In genomic region chr1:203267912-203268311, GRCh38 we compare ENCODE assay signal across 11 cellular contexts. TPM values are rescaled to one million over a fixed set of nuclear protein-coding genes. Genes with fewer than 3 reads are reported as not detected.
DNase-seq lines count a peak whose midpoint lies in the region; ATAC-seq and TF ChIP-seq lines count a peak whose summit lies in the region.
"Had no signal": no experiment of that assay in that cellular context is flagged by ENCODE, and none has a peak within 500 bp of the region (broad histone marks: within the 10 kb centered on the region; RNA-seq: fewer than 3 reads in every experiment).

No MANE protein-coding gene starts in this region.

- peak overlapping the region; percentile 85 for H3K4me3 Mint-ChIP-seq in activated naive CD8-positive, alpha-beta T cell treated with anti-CD3 and anti-CD28 coated beads, Interleukin-2, amount 10 ng/mL, durations not matched to agents 7 days and 5 days

- DNase-seq in SK-N-SH (no peak), stomach (no peak), SW 1271 (lab: John Stamatoyannopoulos, UW) (no peak), A172 (ENCODE audit: low spot score) (no peak), LoVo (ENCODE audit: low spot score) (no peak)
- no peak for DNase-seq in activated naive CD8-positive, alpha-beta T cell treated with anti-CD3 and anti-CD28 coated beads, Interleukin-2, amount 10 ng/mL, durations not matched to agents 7 days and 5 days

- no peak overlapping the region for H3K4me2 ChIP-seq in SK-N-SH

- no peak overlapping the region for H3K9ac ChIP-seq in SK-N-SH

- peaks cover 18% of the 10 kb centered on the region for H3K4me1 Mint-ChIP-seq in activated naive CD8-positive, alpha-beta T cell treated with anti-CD3 and anti-CD28 coated beads, Interleukin-2, amount 10 ng/mL, durations not matched to agents 7 days and 5 days

- TF ChIP-seq POLR2A in stomach (IDR thresholded peaks at IDR 0.05) = no peak

- TF ChIP-seq RAD21 in SK-N-SH (IDR thresholded peaks at IDR 0.05; ENCODE audit: low read length) = no peak

- H3K27ac Mint-ChIP-seq in activated naive CD8-positive, alpha-beta T cell treated with anti-CD3 and anti-CD28 coated beads, Interleukin-2, amount 10 ng/mL, durations not matched to agents 7 days and 5 days = peak overlapping the region; percentile 61

- H3K9me3 ChIP-seq in SK-N-SH = no peaks in the 10 kb centered on the region
- no peaks in the 10 kb centered on the region for H3K9me3 ChIP-seq in iPS-18c (ENCODE audit: control insufficient read depth, insufficient read depth, low read length)
- H3K9me3 ChIP-seq in stomach = no peaks in the 10 kb centered on the region

- no peak overlapping the region for H3K27ac ChIP-seq in SK-N-SH (ENCODE audit: low read depth in 2 of 2, low read length in 1 of 2)
- peak overlapping the region; percentile 60 to 87 (median 78) for H3K27ac ChIP-seq in stomach
- H3K27ac ChIP-seq: 22Rv1 had no signal

- no peak for TF ChIP-seq EP300 in SK-N-SH (IDR thresholded peaks at IDR 0.05; ENCODE audit: borderline replicate concordance in 1 of 2, low read depth in 1 of 2, low read length in 1 of 2)
- TF ChIP-seq EP300 in stomach (IDR thresholded peaks at IDR 0.05) = no peak

- H3K36me3 ChIP-seq in SK-N-SH (replicated peaks in 1 of 2; ENCODE audit: control insufficient read depth in 1 of 2, insufficient read depth in 2 of 2, low read length in 1 of 2) = no peaks in the 10 kb centered on the region
- no peaks in the 10 kb centered on the region for H3K36me3 ChIP-seq in stomach

- no peak for ATAC-seq in SK-N-SH treated with all-trans-retinoic acid at 6 μM for 48 hours
- ATAC-seq in activated naive CD8-positive, alpha-beta T cell treated with anti-CD3 and anti-CD28 coated beads, Interleukin-2, amount 10 ng/mL, durations not matched to agents 7 days and 5 days (ENCODE audit: low read depth) = no peak

- intact Hi-C loops in stomach (cut with DNase I; ENCODE audit: low total_unique reads) = loop anchor here (5.0 kb wide), 1 partner anchor 219 kb away; no protein-coding TSS in a partner anchor

- no peaks in the 10 kb centered on the region for H4K20me1 ChIP-seq in SK-N-SH (ENCODE audit: insufficient read depth)

- peak overlapping the region; percentile 96 for H2AFZ ChIP-seq in SK-N-SH (ENCODE audit: low read depth)

- no peaks in the 10 kb centered on the region for H3K9me2 ChIP-seq in SK-N-SH

- no peaks in the 10 kb centered on the region for H3K27me3 ChIP-seq in SK-N-SH (ENCODE audit: insufficient read depth)
- H3K27me3 ChIP-seq in stomach = no peaks in the 10 kb centered on the region

- no peaks in the 10 kb centered on the region for H3K79me2 ChIP-seq in SK-N-SH (ENCODE audit: insufficient read depth)

- H3K4me3 ChIP-seq in SK-N-SH (ENCODE audit: low read depth in 2 of 2, low read length in 1 of 2) (peak overlapping the region in 1 of 2 experiments; percentile 65; a peak in 1 of 4 replicates), iPS-18c (ENCODE audit: insufficient read depth, low read depth, low read length) (peak overlapping the region; percentile 65), stomach (peak overlapping the region; percentile 44 to 55 (median 50))

- H3K36me3 Mint-ChIP-seq in activated naive CD8-positive, alpha-beta T cell treated with anti-CD3 and anti-CD28 coated beads, Interleukin-2, amount 10 ng/mL, durations not matched to agents 7 days and 5 days = no peaks in the 10 kb centered on the region

- no peaks in the 10 kb centered on the region for H3F3A ChIP-seq in SK-N-SH (replicated peaks; ENCODE audit: insufficient read depth)

- H3K27me3 Mint-ChIP-seq in activated naive CD8-positive, alpha-beta T cell treated with anti-CD3 and anti-CD28 coated beads, Interleukin-2, amount 10 ng/mL, durations not matched to agents 7 days and 5 days = peaks cover 3% of the 10 kb centered on the region

- H3K4me1 ChIP-seq in SK-N-SH (ENCODE audit: control insufficient read depth in 1 of 2, insufficient read depth in 2 of 2, low read depth in 1 of 2, low read length in 1 of 2) (peaks cover 0 to 17% of the 10 kb centered on the region in 2 experiments; a peak in 1 of 4 replicates), stomach (peaks cover 0 to 28% (median 15%) of the 10 kb centered on the region in 4 donors)

- WGBS in SK-N-SH (ENCODE audit: low lambda C conversion rate) = 90% methylated on average over 15 of the region's 15 CpGs
- WGBS in stomach, 5 donors = 52 to 63% (median 59%) methylated on average over 15 of the region's 15 CpGs

- CTCF ChIA-PET in SK-N-SH (lab: Yijun Ruan, JAX) = interaction anchor here (0.6 to 31.2 kb wide), 103 partner anchors 10 to 658 kb away, joined by 3 to 817 read pairs (median 6); partner anchors contain the start of genes ADORA1, ATP2B4, BTG2 and FMOD

- POLR2A ChIA-PET in SK-N-SH (lab: Yijun Ruan, JAX) = no interaction called here
- POLR2A ChIA-PET in activated naive CD8-positive, alpha-beta T cell treated with anti-CD3 and anti-CD28 coated beads, Interleukin-2, amount 10 ng/mL, durations not matched to agents 7 days and 5 days (lab: Charles Lee) = interaction anchor here (0.9 to 2.0 kb wide), 10 partner anchors 9 to 220 kb away, joined by 3 to 12 read pairs (median 4); partner anchors contain the start of gene BTG2

- H3K9me3 Mint-ChIP-seq in activated naive CD8-positive, alpha-beta T cell treated with anti-CD3 and anti-CD28 coated beads, Interleukin-2, amount 10 ng/mL, durations not matched to agents 7 days and 5 days = no peaks in the 10 kb centered on the region

- TF ChIP-seq CTCF in SK-N-SH (IDR thresholded peaks at IDR 0.05) (no peak), stomach (IDR thresholded peaks at IDR 0.05) (no peak)

TF ChIP-seq in SK-N-SH, 30 proteins besides CTCF, POLR2A, EP300 and RAD21 (continues in another document):
- no peak for TF ChIP-seq RFX5 (IDR thresholded peaks at IDR 0.05; ENCODE audit: low read length)
- no peak for TF ChIP-seq GABPA (IDR thresholded peaks at IDR 0.05; ENCODE audit: low read depth)
- TF ChIP-seq NRF1 (IDR thresholded peaks at IDR 0.05; ENCODE audit: low read depth, low read length) = no peak
- no peak for TF ChIP-seq POLR2AphosphoS5 (IDR thresholded peaks at IDR 0.05; ENCODE audit: low read depth, low read length)
- no peak for TF ChIP-seq FOXM1 (IDR thresholded peaks at IDR 0.05; ENCODE audit: low read depth)
- no peak for TF ChIP-seq EZH2phosphoT487 (IDR thresholded peaks at IDR 0.05; ENCODE audit: borderline replicate concordance, low read depth)
- TF ChIP-seq ZBTB33 (IDR thresholded peaks at IDR 0.05; ENCODE audit: borderline replicate concordance, low read depth) = no peak

TF ChIP-seq in SK-N-SH treated with all-trans-retinoic acid at 6 μM for 48 hours, 23 proteins besides CTCF, POLR2A, EP300 and RAD21:
- TF ChIP-seq POU6F1 (CRISPR knock-in tag; IDR thresholded peaks at IDR 0.05; ENCODE audit: borderline replicate concordance, low read depth) (no peak), PATZ1 (CRISPR knock-in tag; IDR thresholded peaks at IDR 0.05; ENCODE audit: borderline replicate concordance) (no peak)
TF ChIP-seq in SK-N-SH treated with all-trans-retinoic acid at 6 μM for 48 hours: peak in this region for 0.

RNA-seq across cellular contexts. Expression of gene BTG2, which starts 37.4 kb away (rescaled TPM):
- polyA plus RNA-seq in SK-N-SH (2012; rRNA removed) (26.2 and 33.5 TPM in 2 replicates), stomach (10 to 100 TPM; 46.4 to 78.9 (median 58.6) TPM)
- polyA plus RNA-seq in SK-N-SH (2012; cell fraction: cytosol; rRNA removed) = 19.1 and 24.9 TPM in 2 replicates
- 13.7 and 24.3 TPM in 2 replicates for polyA plus RNA-seq in SK-N-SH (2012; cell fraction: nucleus; rRNA removed)
- total RNA-seq in activated naive CD8-positive, alpha-beta T cell treated with anti-CD3 and anti-CD28 coated beads, Interleukin-2, amount 10 ng/mL, durations not matched to agents 7 days and 5 days = 10 to 100 TPM; 90.3 to 99.8 TPM
- 100 to 1,000 TPM in 3 of 5 donors, 10 to 100 TPM in 2; 80.2 to 231 (median 113) TPM for total RNA-seq in stomach
- total RNA-seq in A172 (2014; rRNA removed; shearing (Covaris generic)) = 11.3 and 13.2 TPM in 2 replicates

RNA-seq across cellular contexts. Expression of gene CHIT1, which starts 38.4 kb away (rescaled TPM):
- polyA plus RNA-seq in SK-N-SH (2012; rRNA removed) (not detected in 2 replicates), stomach (under 1 TPM in 1 of 3 donors, not detected in 2; 0.05 TPM)
- polyA plus RNA-seq in SK-N-SH (2012; cell fraction: cytosol; rRNA removed) = not detected in 2 replicates
- polyA plus RNA-seq in SK-N-SH (2012; cell fraction: nucleus; rRNA removed) = 0.01 TPM in 2 replicates
- 1 to 10 TPM in 1 of 2 experiments, under 1 TPM in 1; 0.67 to 1.0 TPM for total RNA-seq in activated naive CD8-positive, alpha-beta T cell treated with anti-CD3 and anti-CD28 coated beads, Interleukin-2, amount 10 ng/mL, durations not matched to agents 7 days and 5 days
- total RNA-seq in stomach = under 1 TPM in 1 of 5 donors, not detected in 4; 0.18 TPM
- total RNA-seq in A172 (2014; rRNA removed; shearing (Covaris generic)) = 0.14 TPM in 1 of 2 replicates, not detected in the other
- total RNA-seq: H4, RPMI7951 had no signal

Comparison
In these comparisons a context has a peak if more than half of its experiments do, and no peak if none do; other contexts are left out.
1. H3K27ac ChIP-seq: peak in stomach (5 of 5); none in SK-N-SH (0 of 2).